In the genomic region with DNA sequence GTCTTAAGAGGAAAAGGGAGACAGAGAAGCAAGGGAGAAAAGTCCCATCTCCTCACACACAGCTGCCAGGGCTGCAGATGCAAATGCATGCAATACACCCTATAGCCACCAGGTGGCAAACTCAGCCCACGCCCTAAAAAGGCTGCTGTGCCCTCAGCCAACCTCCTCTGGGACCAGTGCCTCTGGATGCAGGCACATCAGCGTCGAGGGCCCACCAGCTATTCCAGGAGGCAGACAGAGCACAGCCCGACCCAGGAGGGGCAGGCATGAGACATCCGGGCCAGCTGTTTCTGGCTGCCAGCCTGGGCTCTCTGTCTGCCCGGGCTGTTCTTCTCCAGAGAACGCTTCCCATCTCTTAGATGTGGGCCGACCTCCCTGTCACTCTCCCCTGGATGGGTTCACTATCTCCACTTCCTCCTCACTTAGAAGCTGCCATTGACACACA, we compare ENCODE assay signal across 8 cellular contexts. TPM values are rescaled to one million over a fixed set of nuclear protein-coding genes. Genes with fewer than 3 reads are reported as not detected.
DNase-seq lines count a peak whose midpoint lies in the region; ATAC-seq and TF ChIP-seq lines count a peak whose summit lies in the region.

No MANE protein-coding gene starts in this region.

- TF ChIP-seq CTCF in SK-N-SH (IDR thresholded peaks at IDR 0.05) (peak; percentile 89), ovary (IDR thresholded peaks at IDR 0.05) (peak; percentile 94 to 98 (median 95)), thoracic aorta (IDR thresholded peaks at IDR 0.05) (peak; percentile 96)

- H3K4me1 ChIP-seq in SK-N-SH (ENCODE audit: control insufficient read depth in 1 of 2, insufficient read depth in 2 of 2, low read depth in 1 of 2, low read length in 1 of 2) = peaks cover 0 to 19% of the 10 kb centered on the region in 2 experiments; a peak in 1 of 4 replicates
- no peaks in the 10 kb centered on the region for H3K4me1 ChIP-seq in ovary (ENCODE audit: insufficient read depth)
- peaks cover 0 to 5% of the 10 kb centered on the region in 2 donors for H3K4me1 ChIP-seq in thoracic aorta (ENCODE audit: control insufficient read depth in 1 of 2, low read depth in 2 of 2)

- H2AFZ ChIP-seq in SK-N-SH (ENCODE audit: low read depth) = no peak overlapping the region

- no peak overlapping the region for H3K4me2 ChIP-seq in SK-N-SH

- H3K9ac ChIP-seq in SK-N-SH = no peak overlapping the region

- H3F3A ChIP-seq in SK-N-SH (replicated peaks; ENCODE audit: insufficient read depth) = no peaks in the 10 kb centered on the region

- H4K20me1 ChIP-seq in SK-N-SH (ENCODE audit: insufficient read depth) = no peaks in the 10 kb centered on the region

- no peaks in the 10 kb centered on the region for H3K79me2 ChIP-seq in SK-N-SH (ENCODE audit: insufficient read depth)

- peak overlapping the region in 1 of 2 experiments; percentile 62; a peak in 2 of 4 replicates for H3K27ac ChIP-seq in SK-N-SH (ENCODE audit: low read depth in 2 of 2, low read length in 1 of 2)
- no peak overlapping the region for H3K27ac ChIP-seq in ovary
- no peak overlapping the region for H3K27ac ChIP-seq in thoracic aorta

- no peaks in the 10 kb centered on the region for H3K27me3 Mint-ChIP-seq in activated naive CD4-positive, alpha-beta T cell treated with anti-CD3 and anti-CD28 coated beads, Interleukin-2, amount 10 ng/mL, durations not matched to agents 7 days and 5 days

- 51% methylated on average over 5 of the region's 8 CpGs for WGBS in SK-N-SH (ENCODE audit: low lambda C conversion rate)
- 14 to 17% (median 15%) methylated on average over 8 of the region's 8 CpGs for WGBS in ovary, 3 donors

- POLR2A ChIA-PET in SK-N-SH (lab: Yijun Ruan, JAX) = interaction anchor here (1.0 to 1.5 kb wide), 4 partner anchors 72 to 120 kb away, joined by 3 to 5 read pairs (median 4); no protein-coding TSS in a partner anchor

- peaks cover 0 to 5% of the 10 kb centered on the region in 2 experiments for H3K36me3 ChIP-seq in SK-N-SH (replicated peaks in 1 of 2; ENCODE audit: control insufficient read depth in 1 of 2, insufficient read depth in 2 of 2, low read length in 1 of 2)
- no peaks in the 10 kb centered on the region for H3K36me3 ChIP-seq in ovary
- H3K36me3 ChIP-seq in thoracic aorta = no peaks in the 10 kb centered on the region

- H3K9me2 ChIP-seq in SK-N-SH = no peaks in the 10 kb centered on the region

- H3K9me3 Mint-ChIP-seq in activated naive CD4-positive, alpha-beta T cell treated with anti-CD3 and anti-CD28 coated beads, Interleukin-2, amount 10 ng/mL, durations not matched to agents 7 days and 5 days = no peaks in the 10 kb centered on the region

- peaks cover 38% of the 10 kb centered on the region for H3K4me1 Mint-ChIP-seq in activated naive CD4-positive, alpha-beta T cell treated with anti-CD3 and anti-CD28 coated beads, Interleukin-2, amount 10 ng/mL, durations not matched to agents 7 days and 5 days

- TF ChIP-seq EP300 in SK-N-SH (IDR thresholded peaks at IDR 0.05; ENCODE audit: borderline replicate concordance in 1 of 2, low read depth in 1 of 2, low read length in 1 of 2) = no peak
- no peak for TF ChIP-seq EP300 in ovary (IDR thresholded peaks at IDR 0.05)

- H3K36me3 Mint-ChIP-seq in activated naive CD4-positive, alpha-beta T cell treated with anti-CD3 and anti-CD28 coated beads, Interleukin-2, amount 10 ng/mL, durations not matched to agents 7 days and 5 days = peaks cover 17% of the 10 kb centered on the region

- H3K4me3 Mint-ChIP-seq in activated naive CD4-positive, alpha-beta T cell treated with anti-CD3 and anti-CD28 coated beads, Interleukin-2, amount 10 ng/mL, durations not matched to agents 7 days and 5 days = no peak overlapping the region

- CTCF ChIA-PET in SK-N-SH (lab: Yijun Ruan, JAX) = interaction anchor here (0.5 to 27.4 kb wide), 58 partner anchors 10 to 578 kb away, joined by 3 to 701 read pairs (median 5); a partner anchor contains a TSS
- CTCF ChIA-PET in activated naive CD4-positive, alpha-beta T cell treated with anti-CD3 and anti-CD28 coated beads, Interleukin-2, amount 10 ng/mL, durations not matched to agents 7 days and 5 days (lab: Charles Lee) = interaction anchor here (0.7 to 11.5 kb wide), 30 partner anchors 10 to 254 kb away, joined by 3 to 389 read pairs (median 5); no protein-coding TSS in a partner anchor

- peak; percentile 99 for TF ChIP-seq RAD21 in SK-N-SH (IDR thresholded peaks at IDR 0.05; ENCODE audit: low read length)

- H3K4me3 ChIP-seq in SK-N-SH (ENCODE audit: low read depth in 2 of 2, low read length in 1 of 2) = peak overlapping the region in 1 of 2 experiments; percentile 18; a peak in 1 of 4 replicates
- no peak overlapping the region for H3K4me3 ChIP-seq in ovary
- no peak overlapping the region for H3K4me3 ChIP-seq in thoracic aorta

- intact Hi-C loops in ovary (cut with DNase I) = loop anchor here (1.0 to 5.0 kb wide), 4 partner anchors 47 to 105 kb away; no protein-coding TSS in a partner anchor

- H3K27me3 ChIP-seq in SK-N-SH (ENCODE audit: insufficient read depth) = no peaks in the 10 kb centered on the region
- no peaks in the 10 kb centered on the region for H3K27me3 ChIP-seq in ovary
- H3K27me3 ChIP-seq in thoracic aorta (replicated peaks; ENCODE audit: insufficient read depth) = no peaks in the 10 kb centered on the region

- peak; percentile 22 for ATAC-seq in thoracic aorta (ENCODE audit: insufficient number of reproducible peaks, low FRiP score, low read depth)
- no peak for ATAC-seq in GM19397 (IDR thresholded peaks at IDR 0.05; ENCODE audit: unreplicated experiment)

- TF ChIP-seq POLR2A in ovary (IDR thresholded peaks at IDR 0.05) = no peak

- H3K9me3 ChIP-seq in SK-N-SH (no peaks in the 10 kb centered on the region), ovary (no peaks in the 10 kb centered on the region), thoracic aorta (no peaks in the 10 kb centered on the region)

- no peak overlapping the region for H3K27ac Mint-ChIP-seq in activated naive CD4-positive, alpha-beta T cell treated with anti-CD3 and anti-CD28 coated beads, Interleukin-2, amount 10 ng/mL, durations not matched to agents 7 days and 5 days

- DNase-seq in GM03348 (ENCODE audit: low spot score) = peak; percentile 93
- peak; percentile 63 for DNase-seq in M059J (ENCODE audit: low read depth)
- peak; percentile 95 for DNase-seq in SK-N-SH
- DNase-seq in activated naive CD4-positive, alpha-beta T cell treated with anti-CD3 and anti-CD28 coated beads, Interleukin-2, amount 10 ng/mL, durations not matched to agents 7 days and 5 days = peak; percentile 85
- peak; percentile 55 for DNase-seq in glomerular endothelial cell (ENCODE audit: extremely low read depth, low read depth, low spot score)
- DNase-seq in ovary = peak; percentile 65 to 81 (median 81)
- DNase-seq in thoracic aorta (ENCODE audit: low spot score) = peak; percentile 36

TF ChIP-seq in SK-N-SH, 30 proteins besides CTCF, POLR2A, EP300 and RAD21:
- TF ChIP-seq NFIC (IDR thresholded peaks at IDR 0.05; ENCODE audit: borderline replicate concordance) = no peak
- 0 out of 2 replicates have a peak, but pooled peaks have one; percentile 30 for TF ChIP-seq RCOR1 (IDR thresholded peaks at IDR 0.05; ENCODE audit: low read length)
- 0 out of 2 replicates have a peak, but pooled peaks have one; percentile 15 for TF ChIP-seq FOXJ3 (CRISPR knock-in tag; IDR thresholded peaks at IDR 0.05)
- peak; percentile 40 for TF ChIP-seq CHD2 (IDR thresholded peaks at IDR 0.05; ENCODE audit: low read length, partially characterized antibody)
- no peak for TF ChIP-seq EZH2phosphoT487 (IDR thresholded peaks at IDR 0.05; ENCODE audit: borderline replicate concordance, low read depth)
- TF ChIP-seq, protein P1, sequence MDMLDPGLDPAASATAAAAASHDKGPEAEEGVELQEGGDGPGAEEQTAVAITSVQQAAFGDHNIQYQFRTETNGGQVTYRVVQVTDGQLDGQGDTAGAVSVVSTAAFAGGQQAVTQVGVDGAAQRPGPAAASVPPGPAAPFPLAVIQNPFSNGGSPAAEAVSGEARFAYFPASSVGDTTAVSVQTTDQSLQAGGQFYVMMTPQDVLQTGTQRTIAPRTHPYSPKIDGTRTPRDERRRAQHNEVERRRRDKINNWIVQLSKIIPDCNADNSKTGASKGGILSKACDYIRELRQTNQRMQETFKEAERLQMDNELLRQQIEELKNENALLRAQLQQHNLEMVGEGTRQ (IDR thresholded peaks at IDR 0.05; ENCODE audit: borderline replicate concordance, low read depth, low read length) = no peak
- TF ChIP-seq, protein P2, sequence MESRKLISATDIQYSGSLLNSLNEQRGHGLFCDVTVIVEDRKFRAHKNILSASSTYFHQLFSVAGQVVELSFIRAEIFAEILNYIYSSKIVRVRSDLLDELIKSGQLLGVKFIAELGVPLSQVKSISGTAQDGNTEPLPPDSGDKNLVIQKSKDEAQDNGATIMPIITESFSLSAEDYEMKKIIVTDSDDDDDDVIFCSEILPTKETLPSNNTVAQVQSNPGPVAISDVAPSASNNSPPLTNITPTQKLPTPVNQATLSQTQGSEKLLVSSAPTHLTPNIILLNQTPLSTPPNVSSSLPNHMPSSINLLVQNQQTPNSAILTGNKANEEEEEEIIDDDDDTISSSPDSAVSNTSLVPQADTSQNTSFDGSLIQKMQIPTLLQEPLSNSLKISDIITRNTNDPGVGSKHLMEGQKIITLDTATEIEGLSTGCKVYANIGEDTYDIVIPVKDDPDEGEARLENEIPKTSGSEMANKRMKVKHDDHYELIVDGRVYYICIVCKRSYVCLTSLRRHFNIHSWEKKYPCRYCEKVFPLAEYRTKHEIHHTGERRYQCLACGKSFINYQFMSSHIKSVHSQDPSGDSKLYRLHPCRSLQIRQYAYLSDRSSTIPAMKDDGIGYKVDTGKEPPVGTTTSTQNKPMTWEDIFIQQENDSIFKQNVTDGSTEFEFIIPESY (IDR thresholded peaks at IDR 0.05; ENCODE audit: borderline replicate concordance, low read depth) = no peak
- no peak for TF ChIP-seq GABPA (IDR thresholded peaks at IDR 0.05; ENCODE audit: low read depth)
- no peak for TF ChIP-seq RFX5 (IDR thresholded peaks at IDR 0.05; ENCODE audit: low read length)
- TF ChIP-seq SMC3 (IDR thresholded peaks at IDR 0.05; ENCODE audit: low read depth, low read length) = peak; percentile 99
- TF ChIP-seq NRF1 (IDR thresholded peaks at IDR 0.05; ENCODE audit: low read depth, low read length) = no peak
TF ChIP-seq in SK-N-SH: peak in this region for 4.

RNA-seq across cellular contexts. Expression of a gene that starts 39.7 kb away (rescaled TPM):
- not detected in 2 replicates for total RNA-seq in M059J (2014; rRNA removed; shearing (Covaris generic))
- 0.03 TPM in 1 of 2 replicates, not detected in the other for polyA plus RNA-seq in SK-N-SH (2012; rRNA removed)
- 0.03 and 0.04 TPM in 2 replicates for polyA plus RNA-seq in SK-N-SH (2012; cell fraction: cytosol; rRNA removed)
- 0.04 TPM in 1 of 2 replicates, not detected in the other for polyA plus RNA-seq in SK-N-SH (2012; cell fraction: nucleus; rRNA removed)
- 1.3 and 1.6 TPM in 2 replicates for total RNA-seq in glomerular endothelial cell
- under 1 TPM in 5 of 7 donors, not detected in 2; 0.13 to 0.47 (median 0.32) TPM for total RNA-seq in ovary
- under 1 TPM; 0.19 to 0.27 TPM for polyA plus RNA-seq in ovary
- under 1 TPM in 1 of 2 donors, not detected in 1; 0.21 TPM for total RNA-seq in thoracic aorta

Comparison
In these comparisons a context has a peak if more than half of its experiments do, and no peak if none do; other contexts are left out.
1. DNase-seq: peak in every context shown above with its lines; median percentile 95 in SK-N-SH; 93 in GM03348; 85 in activated naive CD4-positive, alpha-beta T cell treated with anti-CD3 and anti-CD28 coated beads, Interleukin-2, amount 10 ng/mL, durations not matched to agents 7 days and 5 days; 81 in ovary; 63 in M059J; 55 in glomerular endothelial cell; 36 in thoracic aorta.